In genomic region chr19:35721374-35721773, GRCh38 we compare ENCODE assay signal across 1 cellular context.
TF ChIP-seq lines count a peak whose summit lies in the region.

No MANE protein-coding gene starts in this region.

TF ChIP-seq in HepG2, 621 proteins besides CTCF, POLR2A, EP300 and RAD21:
- TF ChIP-seq IRF9 (CRISPR knock-in tag; IDR thresholded peaks at IDR 0.05; ENCODE audit: borderline replicate concordance) (no peak), AGO2 (optimal IDR thresholded peaks at IDR 0.05; ENCODE audit: low read depth, low read length) (peak; percentile 62), RBFOX2 (IDR thresholded peaks at IDR 0.05; ENCODE audit: low read depth, low read length) (peak; percentile 68), ETV5 (CRISPR knock-in tag; IDR thresholded peaks at IDR 0.05; ENCODE audit: borderline replicate concordance) (no peak), SP1 (IDR thresholded peaks at IDR 0.05) (no peak), SP1 (CRISPR knock-in tag; IDR thresholded peaks at IDR 0.05) (no peak)
